In genomic region chr21:45064618-45065399, GRCh38 we compare ENCODE assay signal across 25 cellular contexts. TPM values are rescaled to one million over a fixed set of nuclear protein-coding genes. Genes with fewer than 3 reads are reported as not detected.
DNase-seq lines count a peak whose midpoint lies in the region; ATAC-seq, FAIRE-seq and TF ChIP-seq lines count a peak whose summit lies in the region.
"Had no signal": no experiment of that assay in that cellular context is flagged by ENCODE, and none has a peak within 500 bp of the region (broad histone marks: within the 10 kb centered on the region; RNA-seq: fewer than 3 reads in every experiment).

No MANE protein-coding gene starts in this region.

- no peaks in the 10 kb centered on the region for H3K79me2 ChIP-seq in K562 (ENCODE audit: control insufficient read depth, insufficient read depth, low read length)

- no peak overlapping the region for H3K23ac ChIP-seq in mesenchymal stem cell (ENCODE audit: low read length in 2 of 2)

- H3K4me3 ChIP-seq in left ventricle myocardium inferior, result no peak overlapping the region
- no peak overlapping the region for H3K4me3 ChIP-seq in right atrium auricular region
- H3K4me3 ChIP-seq in K562, result no peak overlapping the region
- H3K4me3 ChIP-seq in mesenchymal stem cell (ENCODE audit: insufficient read depth in 1 of 2, low read depth in 1 of 2, low read length in 2 of 2), result no peak overlapping the region
- H3K4me3 ChIP-seq in aorta (ENCODE audit: low read length in 2 of 2), result no peak overlapping the region
- H3K4me3 ChIP-seq: lung, suprapubic skin had no signal

- ATAC-seq in K562, result peak; percentile 10; the same call in 1 of the 3 replicates
- peak; percentile 75 for ATAC-seq in aorta (ENCODE audit: low FRiP score)
- ATAC-seq in GM21381 (IDR thresholded peaks at IDR 0.05; ENCODE audit: unreplicated experiment), result no peak
- ATAC-seq: CD8-positive, alpha-beta T cell; sciatic nerve had no signal

- FAIRE-seq in K562 (lab: Jason Lieb, UNC), result no peak
- FAIRE-seq: endothelial cell of umbilical vein, kidney, urothelium cell line had no signal

- no peak overlapping the region for H2BK15ac ChIP-seq in mesenchymal stem cell (ENCODE audit: low read depth, poor library complexity, severe bottlenecking)

- H3K4me1 ChIP-seq in left ventricle myocardium inferior (peaks cover 15% of the 10 kb centered on the region), right atrium auricular region (peaks cover 0 to 14% of the 10 kb centered on the region in 2 donors), K562 (replicated peaks in 1 of 2; ENCODE audit: control insufficient read depth in 2 of 2, insufficient read depth in 2 of 2, low read length in 2 of 2) (peaks cover 14 to 24% of the 10 kb centered on the region in 2 experiments; a peak in 4 of 5 replicates), mesenchymal stem cell (ENCODE audit: control insufficient read depth, insufficient read depth, low read depth, low read length) (peaks cover 11% of the 10 kb centered on the region), aorta (ENCODE audit: control insufficient read depth in 1 of 2, insufficient read depth in 2 of 2, low read length in 2 of 2) (peaks cover 0 to 2% of the 10 kb centered on the region in 2 donors)
- H3K4me1 ChIP-seq: suprapubic skin had no signal

- TF ChIP-seq CTCF in left ventricle myocardium inferior (IDR thresholded peaks at IDR 0.05; ENCODE audit: borderline replicate concordance) (no peak), right atrium auricular region (IDR thresholded peaks at IDR 0.05) (no peak), K562 (IDR thresholded peaks at IDR 0.05 in 2 of 3, conservative IDR thresholded peaks at IDR 0.05 in 1 of 3; ENCODE audit: insufficient read depth in 2 of 3, low read depth in 1 of 3, low read length in 3 of 3) (no peak)

- no peaks in the 10 kb centered on the region for H3K9me1 ChIP-seq in K562 (ENCODE audit: control insufficient read depth, insufficient read depth, low read length)

- peak overlapping the region; percentile 35; the same call in 1 of the 2 replicates for H2AFZ ChIP-seq in K562 (ENCODE audit: low read depth, low read length)
- no peak overlapping the region for H2AFZ ChIP-seq in mesenchymal stem cell (ENCODE audit: low read depth, low read length)

- no peak overlapping the region for H2BK120ac ChIP-seq in mesenchymal stem cell (ENCODE audit: low read depth, low read length)

- H4K8ac ChIP-seq in mesenchymal stem cell (ENCODE audit: low read length), result no peak overlapping the region

- CTCF ChIA-PET in K562 (lab: Yijun Ruan, JAX; ENCODE audit: low intra/inter-chr PET ratio), result no interaction called here

- H2AK5ac ChIP-seq in mesenchymal stem cell (ENCODE audit: low read length, severe bottlenecking), result peak overlapping the region; percentile 18

- DNase-seq in left ventricle myocardium inferior, result no peak
- DNase-seq in right atrium auricular region (ENCODE audit: low spot score), result no peak
- no peak for DNase-seq in K562 (ENCODE audit: extremely low read depth in 1 of 4, low spot score in 3 of 4)
- DNase-seq in mesenchymal stem cell, result no peak
- peak in 1 of 2 donors; percentile 78 for DNase-seq in aorta
- DNase-seq in DMS 273 treated with DMSO at 0.1 percent for 48 hours (lab: John Stamatoyannopoulos, UW), result no peak
- DNase-seq in CD1c-positive myeloid dendritic cell (ENCODE audit: extremely low spot score), result no peak
- DNase-seq: 8988T; activated CD4-positive, CD25-positive, alpha-beta regulatory T cell; amygdala; CD8-positive, alpha-beta T cell; central memory CD4-positive, alpha-beta T cell; GOT3; kidney; NCI-H1105 treated with DMSO at 0.1 percent for 48 hours; NCI-H1930; NCI-H2227 treated with DMSO at 0.1 percent for 48 hours; NCI-H748 treated with DMSO at 0.1 percent for 48 hours; stimulated activated naive CD4-positive, alpha-beta T cell had no signal

- H2BK12ac ChIP-seq in mesenchymal stem cell (ENCODE audit: low read length in 2 of 2), result peak overlapping the region in 1 of 2 experiments; percentile 47

- no TSS peak for BruUV-seq in K562 (replicated peaks; lab: Mats Ljungman, UMichigan)

- no peak overlapping the region for H3K18ac ChIP-seq in mesenchymal stem cell (ENCODE audit: low read depth in 1 of 2, low read length in 2 of 2)

- no peak overlapping the region; a peak in 1 of 4 replicates for H3K9ac ChIP-seq in K562 (ENCODE audit: insufficient read depth in 1 of 2, low read depth in 2 of 2, low read length in 2 of 2)
- H3K9ac ChIP-seq in mesenchymal stem cell (ENCODE audit: low read length), result no peak overlapping the region

- H3K9me3 ChIP-seq in left ventricle myocardium inferior (replicated peaks), result peaks cover 11% of the 10 kb centered on the region
- H3K9me3 ChIP-seq in right atrium auricular region, result no peaks in the 10 kb centered on the region
- H3K9me3 ChIP-seq in K562 (replicated peaks; ENCODE audit: control insufficient read depth, insufficient read depth, low read depth, low read length), result no peaks in the 10 kb centered on the region
- no peaks in the 10 kb centered on the region for H3K9me3 ChIP-seq in mesenchymal stem cell (ENCODE audit: control insufficient read depth, low read length)
- H3K9me3 ChIP-seq in aorta (ENCODE audit: control insufficient read depth, low read length), result no peaks in the 10 kb centered on the region
- H3K9me3 ChIP-seq: suprapubic skin had no signal

- H3K14ac ChIP-seq in mesenchymal stem cell (ENCODE audit: low read length in 2 of 2), result no peak overlapping the region

- in situ Hi-C loops in K562 (cut with MboI), result no loop called here

- H3K36me3 ChIP-seq in left ventricle myocardium inferior, result no peaks in the 10 kb centered on the region
- no peaks in the 10 kb centered on the region for H3K36me3 ChIP-seq in right atrium auricular region
- no peaks in the 10 kb centered on the region for H3K36me3 ChIP-seq in K562 (ENCODE audit: control insufficient read depth, insufficient read depth, low read length)
- no peaks in the 10 kb centered on the region for H3K36me3 ChIP-seq in mesenchymal stem cell (ENCODE audit: control insufficient read depth in 1 of 2, insufficient read depth in 2 of 2, low read depth in 1 of 2, low read length in 2 of 2)
- no peaks in the 10 kb centered on the region for H3K36me3 ChIP-seq in aorta (ENCODE audit: control insufficient read depth in 1 of 2, insufficient read depth in 2 of 2, low read length in 1 of 2)
- H3K36me3 ChIP-seq: suprapubic skin had no signal

- intact Hi-C loops in left ventricle myocardium inferior (cut with micrococcal nuclease), result no loop called here
- intact Hi-C loops in K562 (cut with micrococcal nuclease), result no loop called here
- intact Hi-C loops in aorta (cut with DNase I), result loop anchor here in 1 of 2 donors (5.0 kb wide), 1 partner anchor 43 kb away; no protein-coding TSS in a partner anchor

- TF ChIP-seq RAD21 in K562 (CRISPR knock-in tag; conservative IDR thresholded peaks at IDR 0.05 in 1 of 2, IDR thresholded peaks at IDR 0.05 in 1 of 2), result no peak

- H3K27me3 ChIP-seq in left ventricle myocardium inferior (ENCODE audit: low read depth) (no peaks in the 10 kb centered on the region), right atrium auricular region (no peaks in the 10 kb centered on the region), K562 (ENCODE audit: control insufficient read depth in 2 of 2, insufficient read depth in 2 of 2, low read length in 2 of 2) (peaks cover 6 to 18% of the 10 kb centered on the region in 2 experiments; a peak in 4 of 5 replicates), mesenchymal stem cell (ENCODE audit: control insufficient read depth in 1 of 2, insufficient read depth in 1 of 2, low read length in 2 of 2) (peaks cover 0 to 46% of the 10 kb centered on the region in 2 experiments), aorta (ENCODE audit: control insufficient read depth in 1 of 2, insufficient read depth in 2 of 2, low read length in 1 of 2) (no peaks in the 10 kb centered on the region)
- H3K27me3 ChIP-seq: suprapubic skin had no signal

- TF ChIP-seq POLR2A in K562 (conservative IDR thresholded peaks at IDR 0.05), result no peak

- H3K27ac ChIP-seq in left ventricle myocardium inferior (replicated peaks), result peak overlapping the region; percentile 46
- no peak overlapping the region for H3K27ac ChIP-seq in right atrium auricular region
- no peak overlapping the region for H3K27ac ChIP-seq in K562 (ENCODE audit: extremely low read depth, low read depth, low read length)
- no peak overlapping the region for H3K27ac ChIP-seq in mesenchymal stem cell (ENCODE audit: low read length, poor library complexity, severe bottlenecking)
- peak overlapping the region; percentile 32 to 99 for H3K27ac ChIP-seq in aorta (ENCODE audit: low read depth in 1 of 2, low read length in 2 of 2)
- H3K27ac ChIP-seq: suprapubic skin had no signal

- H4K20me1 ChIP-seq in K562 (replicated peaks; ENCODE audit: control insufficient read depth, insufficient read depth, low read length), result peaks cover 8% of the 10 kb centered on the region

- TF ChIP-seq EP300 in K562 (IDR thresholded peaks at IDR 0.05; ENCODE audit: low read length), result no peak

- H2BK5ac ChIP-seq in mesenchymal stem cell (ENCODE audit: low read depth, low read length, poor library complexity, severe bottlenecking), result peak overlapping the region; percentile 35

- POLR2A ChIA-PET in K562 (lab: Yijun Ruan, JAX), result interaction anchor here (0.6 to 2.1 kb wide), 4 partner anchors 12 to 684 kb away, joined by 3 to 6 read pairs (median 3); no protein-coding TSS in a partner anchor

- H3K4me2 ChIP-seq in K562 (ENCODE audit: insufficient read depth, low read length), result peak overlapping the region; percentile 23; the same call in 1 of the 2 replicates
- peak overlapping the region; percentile 14 for H3K4me2 ChIP-seq in mesenchymal stem cell (ENCODE audit: low read length, poor library complexity, severe bottlenecking)

- no peaks in the 10 kb centered on the region for H3K79me1 ChIP-seq in mesenchymal stem cell (replicated peaks; ENCODE audit: low read length, poor library complexity, severe bottlenecking)

- WGBS in K562 (ENCODE audit: insufficient coverage, low coverage, missing lambda C conversion rate), result 43% methylated on average over 16 of the region's 19 CpGs
- WGBS in mesenchymal stem cell, result 82% methylated on average over 19 of the region's 19 CpGs
- 18 to 22% methylated on average over 19 of the region's 19 CpGs for WGBS in aorta, 2 donors

- no peak overlapping the region for H3K4ac ChIP-seq in mesenchymal stem cell (ENCODE audit: low read depth in 1 of 2, low read length in 2 of 2)

- peak overlapping the region; percentile 53 for H4K91ac ChIP-seq in mesenchymal stem cell (ENCODE audit: low read length)

RNA-seq across cellular contexts. Expression of gene ADARB1, which starts 9.6 kb away (rescaled TPM):
- 15.5 TPM for total RNA-seq in left ventricle myocardium inferior
- 10 to 100 TPM in 1 of 2 donors, 1 to 10 TPM in 1; 7.5 to 10.5 TPM for total RNA-seq in right atrium auricular region
- 40.2 and 48.3 TPM in 2 replicates for total RNA-seq in K562 (2011; cell fraction: chromatin; rRNA removed; ENCODE audit: low replicate concordance)
- total RNA-seq in K562 (2011; cell fraction: nucleolus; rRNA removed), result 29.0 and 30.4 TPM in 2 replicates
- total RNA-seq in K562 (2011; cell fraction: nucleoplasm; rRNA removed), result 24.6 and 33.4 TPM in 2 replicates
- total RNA-seq in K562 (2014; rRNA removed), result 7.7 and 9.1 TPM in 2 replicates
- 8.3 TPM in 2 replicates for total RNA-seq in K562 (2014; rRNA removed; fragmentation: Illumina TruSeq; extraction: Trizol)
- 6.4 and 7.1 TPM in 2 replicates for total RNA-seq in K562 (2015; rRNA removed; fragmentation: Illumina TruSeq; extraction: Trizol)
- total RNA-seq in K562 (2021), result 12.0 and 16.0 TPM in 2 replicates
- polyA plus RNA-seq in K562 (2011; rRNA removed), result 8.4 and 11.8 TPM in 2 replicates
- polyA plus RNA-seq in K562 (2011; cell fraction: cytosol; rRNA removed), result 6.6 and 7.4 TPM in 2 replicates
- 15.0 and 23.8 TPM in 2 replicates for polyA plus RNA-seq in K562 (2011; cell fraction: nucleus; rRNA removed)
- 7.5 and 8.1 TPM in 2 replicates for polyA plus RNA-seq in K562 (2012)
- polyA plus RNA-seq in K562 (2014; fragmentation: Illumina TruSeq; extraction: Trizol), result 7.3 and 9.2 TPM in 2 replicates
- polyA plus RNA-seq in K562 (2014; fragmentation: Nextera tagmentation; extraction: Ambion mirVana), result 1 to 10 TPM; 7.1 to 8.1 TPM
- 6.7 and 12.8 TPM in 2 replicates for polyA plus RNA-seq in K562 (2014; rRNA removed)
- 10.4 and 16.9 TPM in 2 replicates for polyA minus RNA-seq in K562 (2011; rRNA and poly(A)+ RNA removed)
- polyA minus RNA-seq in K562 (2011; cell fraction: cytosol; rRNA and poly(A)+ RNA removed), result 12.7 and 15.3 TPM in 2 replicates
- 13.3 and 18.3 TPM in 2 replicates for polyA minus RNA-seq in K562 (2011; cell fraction: nucleus; rRNA and poly(A)+ RNA removed)
- polyA plus RNA-seq in mesenchymal stem cell (2013, experiment 1 of 2), result 4.7 TPM
- 5.0 TPM for polyA plus RNA-seq in mesenchymal stem cell (2013, experiment 2 of 2)
- 100 to 1,000 TPM in 1 of 2 donors, 10 to 100 TPM in 1; 87.9 to 224 TPM for total RNA-seq in aorta
- polyA plus RNA-seq in aorta, result 10 to 100 TPM; 54.7 to 93.3 TPM

Comparison
In these comparisons a context has a peak if more than half of its experiments do, and no peak if none do; other contexts are left out.
1. H3K27ac ChIP-seq: peak in left ventricle myocardium inferior (single experiment) and aorta (2 of 2); none in right atrium auricular region (0 of 2), K562 (single experiment) and mesenchymal stem cell (single experiment).